27 cellular contexts compared by ENCODE assay signal in genomic region chr18:72940509-72940908, GRCh38.
"Had no signal": no experiment of that assay in that cellular context is flagged by ENCODE, and none has a peak within 500 bp of the region (broad histone marks: within the 10 kb centered on the region; RNA-seq: fewer than 3 reads in every experiment).

No MANE protein-coding gene starts in this region.

- H3K27me3 ChIP-seq: neutrophil, pancreas, spleen, suprapubic skin, testis, tibial artery, transverse colon, upper lobe of right lung, uterus had no signal

- ATAC-seq: naive thymus-derived CD8-positive, alpha-beta T cell; natural killer cell treated with Interleukin-12 subunit alpha and Interleukin-12 subunit beta and Interleukin-15 and Interleukin-18, amount 100 ng/mL, for 72 hours; pancreas; psoas muscle; right cardiac atrium; sciatic nerve; stimulated activated memory B cell treated with anti-CD40 and anti-IgM and Interleukin-4, amounts not matched to agents 10 μg/mL and 1 μg/mL and 100 μg/mL, for 72 hours; stimulated activated naive CD8-positive, alpha-beta T cell treated with anti-CD3 and anti-CD28 coated beads, Interleukin-15, amount 100 ng/mL, for 72 hours; stimulated activated naive CD8-positive, alpha-beta T cell treated with anti-CD3 and anti-CD28 coated beads, Interleukin-15, Interleukin-2, amounts not matched to agents 100 U/mL and 50 U/mL, for 24 hours; upper lobe of right lung had no signal

- FAIRE-seq: pancreas had no signal

- H3K4me3 ChIP-seq: pancreas, psoas muscle, skin epidermis, smooth muscle cell, spleen, suprapubic skin, testis, tibial artery, transverse colon, upper lobe of right lung, uterus had no signal

- H3K4me2 ChIP-seq: smooth muscle cell had no signal

- H3K9me3 ChIP-seq: neutrophil, pancreas, psoas muscle, suprapubic skin, testis, tibial artery, transverse colon, upper lobe of right lung, uterus had no signal

- DNase-seq: naive thymus-derived CD8-positive, alpha-beta T cell; nephron progenitor cell; pancreas; psoas muscle; right cardiac atrium; spleen; stimulated activated CD4-positive, alpha-beta T cell treated with anti-CD3 and anti-CD28 coated beads, Interleukin-12 subunit alpha, Interleukin-12 subunit beta, amount 100 ng/mL, for 4 hours; stimulated activated CD4-positive, alpha-beta T cell treated with anti-CD3 and anti-CD28 coated beads, Interleukin-1b, Interleukin-23, amount 100 ng/mL, for 48 hours; stimulated activated CD4-positive, alpha-beta T cell treated with anti-CD3 and anti-CD28 coated beads, Interleukin-4, amount 100 ng/mL, for 1 hour; stimulated activated CD4-positive, alpha-beta T cell treated with anti-CD3 and anti-CD28 coated beads, Interleukin-4, amount 100 ng/mL, for 4 hours; stimulated activated CD8-positive, alpha-beta memory T cell treated with anti-CD3 and anti-CD28 coated beads, Interleukin-4, amount 100 ng/mL, for 48 hours; stimulated activated naive CD4-positive, alpha-beta T cell; stimulated activated naive CD8-positive, alpha-beta T cell treated with anti-CD3 and anti-CD28 coated beads, Interleukin-15, amount 100 ng/mL, for 72 hours; stimulated activated naive CD8-positive, alpha-beta T cell treated with anti-CD3 and anti-CD28 coated beads, Interleukin-15, Interleukin-2, amounts not matched to agents 100 U/mL and 50 U/mL, for 24 hours; substantia nigra; testis; tibial artery; transverse colon; upper lobe of right lung; uterus had no signal

- H3K4me1 ChIP-seq: pancreas, psoas muscle, spleen, suprapubic skin, testis, tibial artery, transverse colon, upper lobe of right lung, uterus had no signal

- H3K36me3 ChIP-seq: neutrophil, pancreas, spleen, suprapubic skin, tibial artery, transverse colon, upper lobe of right lung, uterus had no signal

- H3K27ac ChIP-seq: neutrophil, pancreas, psoas muscle, skin epidermis, spleen, suprapubic skin, testis, tibial artery, transverse colon, upper lobe of right lung, uterus had no signal
